ENCODE assay signal across 11 cellular contexts in the genomic region with DNA sequence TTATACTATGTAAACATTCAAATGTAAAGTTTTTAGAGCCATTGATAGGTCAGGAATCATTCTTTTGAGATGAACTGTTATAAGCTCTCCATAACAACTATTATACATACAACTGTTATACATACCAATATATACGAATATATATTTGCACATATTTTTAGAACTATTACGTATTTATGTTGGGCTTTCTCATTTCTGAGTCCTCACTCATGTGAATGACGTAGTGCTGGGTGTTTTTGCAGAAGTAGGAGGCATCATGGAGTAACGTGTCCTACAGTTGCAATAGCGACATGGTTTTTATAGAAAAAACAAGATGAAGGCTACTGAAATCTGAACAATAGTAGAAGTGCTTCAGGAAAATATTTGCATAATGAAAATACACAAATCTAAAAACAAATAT. TPM values are rescaled to one million over a fixed set of nuclear protein-coding genes. Genes with fewer than 3 reads are reported as not detected.
"Had no signal": no experiment of that assay in that cellular context is flagged by ENCODE, and none has a peak within 500 bp of the region (broad histone marks: within the 10 kb centered on the region; RNA-seq: fewer than 3 reads in every experiment).

No MANE protein-coding gene starts in this region.

- FAIRE-seq: H1, H54 had no signal

- H3K36me3 ChIP-seq: HAP-1 had no signal

- ATAC-seq: GM23338, HCT116 had no signal

- H3K4me1 ChIP-seq: HAP-1 had no signal

- H3K4me2 ChIP-seq: GM23338 had no signal

- H3K4me3 ChIP-seq: GM23248, GM23338, HAP-1 had no signal

- H3K9me3 ChIP-seq: HAP-1 had no signal

- H2AFZ ChIP-seq: GM23248, GM23338 had no signal

- H3K9ac ChIP-seq: GM23248 had no signal

- DNase-seq: GM23248, GOT3, H7, H9, HCEC 1CT, HFFc6 had no signal

- H3K27ac ChIP-seq: GM23248 had no signal

RNA-seq across cellular contexts. Expression of a gene that starts 36.4 kb away (rescaled TPM):
- total RNA-seq: GM23338, H1, H9, HFFc6 had no signal
- polyA plus RNA-seq: GM23248, GM23338 had no signal
